Comparison of ENCODE assay signal across 7 cellular contexts in the genomic region with DNA sequence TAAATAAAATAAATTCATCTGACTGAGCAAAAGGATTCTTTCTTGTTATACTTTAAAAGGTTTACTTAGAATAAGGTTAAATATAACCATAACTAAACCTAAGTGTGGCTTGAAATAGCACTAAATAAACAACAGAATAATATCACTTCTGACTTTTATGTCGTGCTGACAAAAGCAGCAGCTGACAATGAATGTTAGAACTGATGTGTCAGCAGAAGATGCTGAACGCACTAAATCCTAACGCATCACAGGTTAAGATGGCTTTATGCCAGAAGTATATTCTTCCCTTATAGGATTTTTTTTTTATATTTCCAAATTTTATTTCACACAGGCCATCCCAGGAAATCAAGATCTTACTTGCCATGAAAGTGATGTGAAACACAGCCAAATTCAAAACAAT.
"Had no signal": no experiment of that assay in that cellular context is flagged by ENCODE, and none has a peak within 500 bp of the region (broad histone marks: within the 10 kb centered on the region; RNA-seq: fewer than 3 reads in every experiment).

No MANE protein-coding gene starts in this region.

- H3K27ac ChIP-seq: HL-60, KMS-11 had no signal

- H3K4me3 ChIP-seq: K562 had no signal

- H3K9ac ChIP-seq: KMS-11 had no signal

- DNase-seq: Karpas-422, KBM-7, KG1 had no signal

- FAIRE-seq: HTR-8/SVneo, K562 had no signal

- H3K4me2 ChIP-seq: KMS-11 had no signal

- ATAC-seq: K562 had no signal
